ENCODE assay signal across 13 cellular contexts in the genomic region with DNA sequence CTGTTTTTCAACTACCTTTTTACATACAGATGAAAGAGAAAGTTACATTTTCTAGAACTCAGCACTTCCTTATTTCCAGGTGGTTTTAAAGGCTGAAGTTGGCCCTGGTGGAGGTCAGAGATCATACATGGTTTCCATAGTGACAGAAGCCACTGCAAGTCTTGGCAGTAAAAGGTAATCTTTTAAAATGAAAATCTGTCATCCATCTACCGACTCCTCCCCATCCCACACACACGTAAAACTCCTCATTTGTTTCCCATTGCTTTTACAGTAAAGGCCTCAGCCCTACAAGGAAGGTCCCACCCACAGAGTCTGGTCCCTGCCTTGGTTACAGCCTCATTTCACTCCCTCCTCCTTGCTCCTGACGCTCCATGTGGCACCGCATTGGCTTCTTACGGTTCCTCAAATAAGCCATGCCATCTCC. TPM values are rescaled to one million over a fixed set of nuclear protein-coding genes. Genes with fewer than 3 reads are reported as not detected.
DNase-seq lines count a peak whose midpoint lies in the region; ATAC-seq, FAIRE-seq and TF ChIP-seq lines count a peak whose summit lies in the region.
"Had no signal": no experiment of that assay in that cellular context is flagged by ENCODE, and none has a peak within 500 bp of the region (broad histone marks: within the 10 kb centered on the region; RNA-seq: fewer than 3 reads in every experiment).

No MANE protein-coding gene starts in this region.

- no peak overlapping the region for H3K4me3 ChIP-seq in coronary artery
- no peak overlapping the region for H3K4me3 ChIP-seq in right lobe of liver
- H3K4me3 ChIP-seq: adrenal gland; BLaER1 treated with 17β-estradiol and CSF1 and Interleukin-3, amounts not matched to agents 10 nM and 100 nM had no signal

- no peaks in the 10 kb centered on the region for H3K27me3 ChIP-seq in right lobe of liver
- H3K27me3 ChIP-seq: adrenal gland; BLaER1 treated with 17β-estradiol and CSF1 and Interleukin-3, amounts not matched to agents 10 nM and 100 nM had no signal

- peak; percentile 55 for FAIRE-seq in GM18507 (lab: Jason Lieb, UNC)

- TF ChIP-seq CTCF in coronary artery (IDR thresholded peaks at IDR 0.05) (no peak), right lobe of liver (IDR thresholded peaks at IDR 0.05) (no peak)

- no peaks in the 10 kb centered on the region for H3K36me3 ChIP-seq in right lobe of liver
- H3K36me3 ChIP-seq: adrenal gland; BLaER1 treated with 17β-estradiol and CSF1 and Interleukin-3, amounts not matched to agents 10 nM and 100 nM had no signal

- H3K4me1 ChIP-seq in right lobe of liver = no peaks in the 10 kb centered on the region

- H3K27ac ChIP-seq in coronary artery (peak overlapping the region; percentile 33 to 54), right lobe of liver (no peak overlapping the region)
- H3K27ac ChIP-seq: BLaER1 treated with 17β-estradiol and CSF1 and Interleukin-3, amounts not matched to agents 10 nM and 100 nM; epithelial cell of prostate had no signal

- TF ChIP-seq POLR2A in right lobe of liver (IDR thresholded peaks at IDR 0.05) = no peak

- ATAC-seq in GM21515 (IDR thresholded peaks at IDR 0.05; ENCODE audit: unreplicated experiment) (peak; percentile 88), HG03442 (IDR thresholded peaks at IDR 0.05; ENCODE audit: unreplicated experiment) (peak; percentile 69), right lobe of liver (no peak)

- peak; percentile 14 for DNase-seq in GM18507 (ENCODE audit: extremely low spot score, insufficient read length, low read depth)
- DNase-seq in coronary artery (ENCODE audit: low spot score) = no peak
- DNase-seq in NCI-H446 (lab: John Stamatoyannopoulos, UW) = no peak
- no peak for DNase-seq in SW480 (ENCODE audit: low spot score)
- DNase-seq in AG20443 (ENCODE audit: low spot score) = no peak
- DNase-seq in right lobe of liver = no peak
- DNase-seq: activated CD4-positive, alpha-beta memory T cell treated with anti-CD3 and anti-CD28 coated beads for 36 hours; adrenal gland had no signal

- intact Hi-C loops in right lobe of liver (cut with DNase I) = no loop called here

- 81% methylated on average over 5 of the region's 5 CpGs for WGBS in right lobe of liver (ENCODE audit: insufficient coverage, low coverage, low lambda C conversion rate, missing lambda C conversion rate)

- H3K9me3 ChIP-seq in right lobe of liver = no peaks in the 10 kb centered on the region
- H3K9me3 ChIP-seq: adrenal gland had no signal

RNA-seq across cellular contexts. Expression of gene CYP19A1, which starts 2.8 kb away (rescaled TPM):
- total RNA-seq in right lobe of liver = not detected
- total RNA-seq: activated CD4-positive, alpha-beta memory T cell treated with anti-CD3 and anti-CD28 coated beads for 36 hours; kidney epithelial cell had no signal

RNA-seq across cellular contexts. Expression of gene GLDN, which starts 5.9 kb away (rescaled TPM):
- under 1 TPM; 0.18 to 0.81 (median 0.43) TPM for total RNA-seq in right lobe of liver
- total RNA-seq: activated CD4-positive, alpha-beta memory T cell treated with anti-CD3 and anti-CD28 coated beads for 36 hours; kidney epithelial cell had no signal

Comparison
In these comparisons a context has a peak if more than half of its experiments do, and no peak if none do; other contexts are left out.
1. ATAC-seq: peak in GM21515 (single experiment) and HG03442 (single experiment); none in right lobe of liver (0 of 4).
2. H3K27ac ChIP-seq: peak in coronary artery (2 of 2); none in right lobe of liver (0 of 3).